Comparison of ENCODE assay signal across 8 cellular contexts in the genomic region with DNA sequence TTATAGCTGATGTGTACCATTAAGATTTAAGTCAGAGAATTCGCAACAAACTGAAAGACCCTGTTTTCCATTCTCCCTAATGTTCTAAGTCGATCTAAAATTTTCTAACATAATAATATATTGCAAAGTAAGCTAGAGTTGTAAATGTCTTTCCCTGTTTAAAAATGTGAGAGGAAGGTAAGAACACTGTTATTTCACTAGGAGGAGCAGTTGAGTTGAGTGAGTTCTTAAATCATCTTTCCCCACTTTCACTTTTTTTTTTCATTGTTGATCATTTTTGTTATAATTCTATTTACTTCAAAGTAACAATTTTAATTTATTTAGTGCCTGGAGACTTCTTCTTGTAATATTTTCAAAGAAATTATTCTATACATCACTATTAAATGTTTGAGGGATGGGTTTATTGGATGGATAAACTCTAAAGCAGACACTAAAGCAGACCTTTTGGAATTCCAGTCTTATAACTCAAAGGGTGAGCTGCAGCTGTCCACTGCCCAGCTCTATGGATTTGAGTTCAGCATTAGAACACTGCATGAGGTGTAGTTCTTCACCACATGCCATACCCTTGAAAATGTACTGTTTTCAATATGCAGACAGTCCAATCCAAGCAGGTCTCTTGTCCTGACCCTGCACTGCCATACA.
DNase-seq lines count a peak whose midpoint lies in the region; ATAC-seq, FAIRE-seq and TF ChIP-seq lines count a peak whose summit lies in the region.

No MANE protein-coding gene starts in this region.

- no peak overlapping the region for H3K9ac ChIP-seq in parathyroid adenoma

- H3K4me1 ChIP-seq in parathyroid adenoma: no peaks in the 10 kb centered on the region

- no peaks in the 10 kb centered on the region for H3K27me3 ChIP-seq in parathyroid adenoma (ENCODE audit: control insufficient read depth, insufficient read depth, low read length)

- DNase-seq in NCI-H460 (ENCODE audit: extremely low read depth, low read depth) (peak; percentile 8), dermis microvascular lymphatic vessel endothelial cell (ENCODE audit: low read depth in 2 of 2) (peak; percentile 22 to 46)

- H3K4me2 ChIP-seq in parathyroid adenoma (ENCODE audit: low read length): no peak overlapping the region

- no peak overlapping the region for H3K27ac ChIP-seq in parathyroid adenoma

- H3K36me3 ChIP-seq in parathyroid adenoma (ENCODE audit: control insufficient read depth, insufficient read depth, low read length): no peaks in the 10 kb centered on the region

- no peaks in the 10 kb centered on the region for H3K79me2 ChIP-seq in parathyroid adenoma

- no peak for ATAC-seq in HG02870 (IDR thresholded peaks at IDR 0.05; ENCODE audit: unreplicated experiment)
- ATAC-seq in HG02571 (IDR thresholded peaks at IDR 0.05; ENCODE audit: unreplicated experiment): no peak
- ATAC-seq in HG02973 (IDR thresholded peaks at IDR 0.05; ENCODE audit: unreplicated experiment): no peak

- H2AFZ ChIP-seq in parathyroid adenoma: no peak overlapping the region

- H3K4me3 ChIP-seq in parathyroid adenoma (ENCODE audit: low read depth, low read length): no peak overlapping the region

- H3K9me3 ChIP-seq in parathyroid adenoma (ENCODE audit: control insufficient read depth, low read length): no peaks in the 10 kb centered on the region

- FAIRE-seq in A204.1 (lab: Jason Lieb, UNC): peak; percentile 99

- TF ChIP-seq CTCF in GM12872 (IDR thresholded peaks at IDR 0.05; ENCODE audit: insufficient read depth, low read depth, low read length) (peak; percentile 56), parathyroid adenoma (IDR thresholded peaks at IDR 0.05) (peak; percentile 28)
